In the genomic region with DNA sequence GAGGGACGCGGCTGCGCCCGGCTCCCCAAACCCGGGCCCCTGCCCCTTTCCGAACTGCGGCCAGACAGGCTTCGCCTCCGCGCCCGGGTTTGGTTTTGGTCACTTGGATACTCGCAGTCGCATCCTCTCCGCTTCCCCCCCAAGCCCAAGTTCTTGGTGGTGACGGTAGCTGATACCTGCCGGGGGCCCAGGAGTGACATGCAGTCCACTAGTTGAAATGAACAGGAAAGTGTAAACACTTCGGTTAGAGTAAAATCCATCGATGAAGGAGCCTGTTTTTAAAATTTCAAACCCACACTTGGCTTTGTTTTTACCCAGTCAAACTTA, we compare ENCODE assay signal across 8 cellular contexts. TPM values are rescaled to one million over a fixed set of nuclear protein-coding genes. Genes with fewer than 3 reads are reported as not detected.
DNase-seq lines count a peak whose midpoint lies in the region; ATAC-seq, FAIRE-seq and TF ChIP-seq lines count a peak whose summit lies in the region.

No MANE protein-coding gene starts in this region.

- H3K4me2 ChIP-seq in smooth muscle cell: peak overlapping the region; percentile 95

- ATAC-seq in GM18519 (IDR thresholded peaks at IDR 0.05; ENCODE audit: low FRiP score, unreplicated experiment): peak; percentile 33
- ATAC-seq in HG03103 (IDR thresholded peaks at IDR 0.05; ENCODE audit: low read depth, unreplicated experiment): peak; percentile 20
- no peak for ATAC-seq in activated T-cell treated with anti-CD3 and anti-CD28 coated beads, Interleukin-2, amount 50 U/mL, for 72 hours (replicated peaks in 1 of 2)

- peak overlapping the region; percentile 100 for H2AFZ ChIP-seq in smooth muscle cell (ENCODE audit: low read depth)

- no peak for FAIRE-seq in H54 (lab: Jason Lieb, UNC)

- no peak overlapping the region for H3K27ac ChIP-seq in smooth muscle cell (ENCODE audit: low read depth)

- H3K4me1 Mint-ChIP-seq in activated T-cell treated with anti-CD3 and anti-CD28 coated beads, Interleukin-2, amount 50 U/mL, for 72 hours (ENCODE audit: low read depth): peaks cover 4% of the 10 kb centered on the region

- no peaks in the 10 kb centered on the region for H3K4me1 ChIP-seq in smooth muscle cell (ENCODE audit: low read depth)

- peaks cover 11% of the 10 kb centered on the region for H3K27me3 Mint-ChIP-seq in activated T-cell treated with anti-CD3 and anti-CD28 coated beads, Interleukin-2, amount 50 U/mL, for 72 hours (ENCODE audit: low read depth)

- no peaks in the 10 kb centered on the region for H4K20me1 ChIP-seq in smooth muscle cell (ENCODE audit: low read depth)

- POLR2A ChIA-PET in HEK293T (lab: Yijun Ruan, JAX): interaction anchor here (0.7 to 0.9 kb wide), 2 partner anchors 11 to 26 kb away, joined by 3 read pairs; no protein-coding TSS in a partner anchor

- no peak for TF ChIP-seq CTCF in smooth muscle cell (IDR thresholded peaks at IDR 0.05; ENCODE audit: borderline replicate concordance, insufficient read depth, poor library complexity, severe bottlenecking)

- no peaks in the 10 kb centered on the region for H3K27me3 ChIP-seq in smooth muscle cell (ENCODE audit: low read depth)

- peak overlapping the region; percentile 89 for H3K4me3 ChIP-seq in smooth muscle cell

- WGBS in smooth muscle cell (ENCODE audit: low lambda C conversion rate): 6% methylated on average over 14 of the region's 18 CpGs

- CTCF ChIA-PET in HEK293T (lab: Yijun Ruan, JAX): no interaction called here

- H3K9me3 ChIP-seq in smooth muscle cell (replicated peaks; ENCODE audit: low read depth): no peaks in the 10 kb centered on the region

- H3K4me3 Mint-ChIP-seq in activated T-cell treated with anti-CD3 and anti-CD28 coated beads, Interleukin-2, amount 50 U/mL, for 72 hours: peak overlapping the region; percentile 43 to 55

- H3K36me3 ChIP-seq in smooth muscle cell (ENCODE audit: low read depth): no peaks in the 10 kb centered on the region

- H3K27ac Mint-ChIP-seq in activated T-cell treated with anti-CD3 and anti-CD28 coated beads, Interleukin-2, amount 50 U/mL, for 72 hours: no peak overlapping the region

- H3K9me3 Mint-ChIP-seq in activated T-cell treated with anti-CD3 and anti-CD28 coated beads, Interleukin-2, amount 50 U/mL, for 72 hours: no peaks in the 10 kb centered on the region

- DNase-seq in activated T-cell treated with anti-CD3 and anti-CD28 coated beads, Interleukin-2, amount 50 U/mL, for 72 hours: no peak
- DNase-seq in inferior parietal cortex (ENCODE audit: extremely low spot score) (peak; percentile 37), smooth muscle cell (lab: John Stamatoyannopoulos, UW; ENCODE audit: unreplicated experiment) (no peak), HEK293T (ENCODE audit: extremely low spot score) (no peak), foreskin melanocyte (no peak), H54 (ENCODE audit: insufficient read length, low spot score) (no peak)

- peaks cover 2 to 3% of the 10 kb centered on the region in 2 donors for H3K36me3 Mint-ChIP-seq in activated T-cell treated with anti-CD3 and anti-CD28 coated beads, Interleukin-2, amount 50 U/mL, for 72 hours (ENCODE audit: insufficient read depth in 2 of 2)

- H3K79me2 ChIP-seq in smooth muscle cell (ENCODE audit: low read depth): peaks cover 30% of the 10 kb centered on the region

- H3F3A ChIP-seq in smooth muscle cell (ENCODE audit: low read depth): no peaks in the 10 kb centered on the region

- H3K9ac ChIP-seq in smooth muscle cell (ENCODE audit: low read depth): peak overlapping the region; percentile 48

- TF ChIP-seq POLR2A in H54 (IDR thresholded peaks at IDR 0.05; ENCODE audit: low read depth, low read length): no peak

TF ChIP-seq in HEK293T, 16 proteins besides CTCF, POLR2A, EP300 and RAD21:
- TF ChIP-seq L3MBTL2 (conservative IDR thresholded peaks at IDR 0.05) (no peak), LEF1 (IDR thresholded peaks at IDR 0.05; ENCODE audit: borderline replicate concordance) (no peak), HDGF (IDR thresholded peaks at IDR 0.05; ENCODE audit: borderline replicate concordance) (no peak), FOXA1 (IDR thresholded peaks at IDR 0.05) (no peak), ELF4 (IDR thresholded peaks at IDR 0.05) (no peak), BHLHE40 (IDR thresholded peaks at IDR 0.05; ENCODE audit: borderline replicate concordance) (no peak), NFRKB (IDR thresholded peaks at IDR 0.05) (no peak), SUZ12 (IDR thresholded peaks at IDR 0.05) (no peak), SP1 (IDR thresholded peaks at IDR 0.05) (no peak), ARNT (IDR thresholded peaks at IDR 0.05) (no peak), TARDBP (IDR thresholded peaks at IDR 0.05) (no peak), CTBP1 (IDR thresholded peaks at IDR 0.05; ENCODE audit: borderline replicate concordance) (no peak), FOXK2 (IDR thresholded peaks at IDR 0.05) (no peak), FOXM1 (IDR thresholded peaks at IDR 0.05; ENCODE audit: borderline replicate concordance) (no peak)

RNA-seq across cellular contexts. Expression of a gene that starts 0.7 kb away (rescaled TPM):
- total RNA-seq in activated T-cell treated with anti-CD3 and anti-CD28 coated beads, Interleukin-2, amount 50 U/mL, for 72 hours: under 1 TPM; 0.22 to 0.67 TPM
- 9.0 and 12.8 TPM in 2 replicates for total RNA-seq in smooth muscle cell
- 5.5 and 5.7 TPM in 2 replicates for polyA plus RNA-seq in smooth muscle cell

Comparison
In these comparisons a context has a peak if more than half of its experiments do, and no peak if none do; other contexts are left out.
1. ATAC-seq: peak in GM18519 (single experiment) and HG03103 (single experiment); none in activated T-cell treated with anti-CD3 and anti-CD28 coated beads, Interleukin-2, amount 50 U/mL, for 72 hours (0 of 2).